19 cellular contexts compared by ENCODE assay signal in genomic region chr10:61172182-61172926, GRCh38.
"Had no signal": no experiment of that assay in that cellular context is flagged by ENCODE, and none has a peak within 500 bp of the region (broad histone marks: within the 10 kb centered on the region; RNA-seq: fewer than 3 reads in every experiment).

No MANE protein-coding gene starts in this region.

- H3K4me1 ChIP-seq: esophagus squamous epithelium, right lobe of liver, uterus had no signal

- H3K36me3 ChIP-seq: esophagus squamous epithelium, gastroesophageal sphincter, right lobe of liver, tibial artery, upper lobe of left lung, uterus had no signal

- H3K4me3 ChIP-seq: esophagus squamous epithelium, gastroesophageal sphincter, lung, psoas muscle, right lobe of liver, tibial artery, upper lobe of left lung, uterus had no signal

- H3K27ac ChIP-seq: esophagus squamous epithelium, gastroesophageal sphincter, right lobe of liver, tibial artery, upper lobe of left lung, uterus had no signal

- DNase-seq: dermis blood vessel endothelial cell; esophagus squamous epithelium; foreskin fibroblast; glutamatergic neuron; kidney; left colon; left ventricle myocardium superior; mesenchymal stem cell; midbrain; occipital lobe; psoas muscle; retina; right lobe of liver; stimulated activated CD4-positive, alpha-beta T cell treated with anti-CD3 and anti-CD28 coated beads, Interleukin-4, amount 100 ng/mL, for 1 hour; tibial artery; upper lobe of left lung; uterus had no signal

- H3K9me3 ChIP-seq: esophagus squamous epithelium, gastroesophageal sphincter, right lobe of liver, upper lobe of left lung, uterus had no signal
